Comparison of ENCODE assay signal across 20 cellular contexts in the genomic region with DNA sequence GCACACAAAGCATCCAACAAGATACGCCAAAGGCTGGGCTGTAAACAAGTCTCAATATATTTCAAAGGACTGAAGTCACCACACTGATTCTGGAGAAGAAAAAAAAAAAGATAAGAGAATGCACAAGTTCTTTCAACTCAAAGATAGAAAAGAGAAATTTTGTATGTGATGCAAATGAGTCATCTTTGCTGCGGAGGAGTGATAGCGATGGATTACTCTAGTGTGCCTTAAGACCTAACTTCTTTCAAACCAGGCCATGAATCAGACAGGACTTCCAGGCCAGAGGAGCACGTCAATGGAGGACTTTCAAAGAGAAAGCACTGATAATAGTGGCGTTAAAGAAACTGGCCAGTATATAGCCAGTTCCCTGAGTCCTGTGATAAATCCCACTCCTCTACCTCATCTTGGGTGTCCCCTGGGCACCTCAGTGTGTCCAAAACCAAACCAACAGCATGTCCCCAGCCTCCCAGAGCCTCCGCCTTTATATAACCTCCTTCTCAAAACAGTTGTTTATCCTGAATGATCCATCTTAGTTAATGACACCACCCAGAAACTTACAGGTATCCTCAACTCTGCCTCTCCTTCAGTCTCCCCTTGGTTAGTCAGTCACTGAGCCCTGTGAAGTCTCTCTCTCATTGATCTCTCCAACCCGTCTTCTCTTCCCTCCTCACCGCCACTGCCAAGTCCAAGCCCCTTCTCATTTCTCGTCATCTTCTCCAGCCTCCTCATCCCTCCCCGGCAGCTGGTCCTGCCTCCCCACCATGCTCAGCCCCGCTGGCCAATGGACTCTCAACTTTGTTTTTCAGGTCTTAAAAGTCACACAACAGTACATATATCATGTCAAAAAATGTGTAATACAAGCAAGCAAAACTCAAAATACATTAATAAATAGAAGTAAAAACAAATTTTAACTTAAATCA. TPM values are rescaled to one million over a fixed set of nuclear protein-coding genes. Genes with fewer than 3 reads are reported as not detected.
DNase-seq lines count a peak whose midpoint lies in the region; ATAC-seq and TF ChIP-seq lines count a peak whose summit lies in the region.
"Had no signal": no experiment of that assay in that cellular context is flagged by ENCODE, and none has a peak within 500 bp of the region (broad histone marks: within the 10 kb centered on the region; RNA-seq: fewer than 3 reads in every experiment).

No MANE protein-coding gene starts in this region.

- TF ChIP-seq CTCF in fibroblast of pulmonary artery (IDR thresholded peaks at IDR 0.05; ENCODE audit: low read length, missing control alignments): no peak

- no peak for DNase-seq in stimulated activated naive CD8-positive, alpha-beta T cell treated with anti-CD3 and anti-CD28 coated beads, Interleukin-15, Interleukin-2, amounts not matched to agents 100 U/mL and 50 U/mL, for 24 hours
- no peak for DNase-seq in stimulated activated naive CD8-positive, alpha-beta T cell treated with anti-CD3 and anti-CD28 coated beads, Interleukin-15, amount 100 ng/mL, for 72 hours
- peak; percentile 43 to 56 for DNase-seq in activated T-cell treated with anti-CD3 and anti-CD28 coated beads, Interleukin-2, amount 50 U/mL, for 72 hours
- DNase-seq in fibroblast of pulmonary artery (ENCODE audit: low read depth): peak; percentile 83
- DNase-seq in natural killer cell treated with Interleukin-12 subunit alpha and Interleukin-12 subunit beta and Interleukin-15 and Interleukin-18, amount 100 ng/mL, for 72 hours (ENCODE audit: low spot score): no peak
- DNase-seq in T1000 (lab: John Stamatoyannopoulos, UW): no peak
- DNase-seq: activated naive CD4-positive, alpha-beta T cell treated with anti-CD3 and anti-CD28 coated beads, Interleukin-2, amount 10 ng/mL, durations not matched to agents 7 days and 5 days; DMS 273 treated with DMSO at 0.1 percent for 48 hours; endodermal cell; gastrocnemius medialis; lower lobe of right lung; naive thymus-derived CD4-positive, alpha-beta T cell; NCI-H146; NCI-H345; psoas muscle; SHP77 treated with DMSO at 0.1 percent for 48 hours; T-helper 17 cell had no signal

- no peak overlapping the region for H3K27ac Mint-ChIP-seq in stimulated activated naive CD8-positive, alpha-beta T cell treated with anti-CD3 and anti-CD28 coated beads, Interleukin-15, amount 100 ng/mL, for 72 hours
- H3K27ac Mint-ChIP-seq in activated T-cell treated with anti-CD3 and anti-CD28 coated beads, Interleukin-2, amount 50 U/mL, for 72 hours: peak overlapping the region; percentile 91
- H3K27ac Mint-ChIP-seq in natural killer cell treated with Interleukin-12 subunit alpha and Interleukin-12 subunit beta and Interleukin-15 and Interleukin-18, amount 100 ng/mL, for 72 hours: no peak overlapping the region
- H3K27ac Mint-ChIP-seq: activated naive CD4-positive, alpha-beta T cell treated with anti-CD3 and anti-CD28 coated beads, Interleukin-2, amount 10 ng/mL, durations not matched to agents 7 days and 5 days; endodermal cell; naive thymus-derived CD4-positive, alpha-beta T cell; T-helper 17 cell had no signal

- H3K4me1 Mint-ChIP-seq in stimulated activated naive CD8-positive, alpha-beta T cell treated with anti-CD3 and anti-CD28 coated beads, Interleukin-15, amount 100 ng/mL, for 72 hours: no peaks in the 10 kb centered on the region
- H3K4me1 Mint-ChIP-seq in activated T-cell treated with anti-CD3 and anti-CD28 coated beads, Interleukin-2, amount 50 U/mL, for 72 hours (ENCODE audit: low read depth): peaks cover 76% of the 10 kb centered on the region
- peaks cover 0 to 3% of the 10 kb centered on the region in 2 donors for H3K4me1 Mint-ChIP-seq in natural killer cell treated with Interleukin-12 subunit alpha and Interleukin-12 subunit beta and Interleukin-15 and Interleukin-18, amount 100 ng/mL, for 72 hours (ENCODE audit: low read depth in 2 of 2)
- H3K4me1 Mint-ChIP-seq: activated naive CD4-positive, alpha-beta T cell treated with anti-CD3 and anti-CD28 coated beads, Interleukin-2, amount 10 ng/mL, durations not matched to agents 7 days and 5 days had no signal

- H3K4me3 ChIP-seq in fibroblast of pulmonary artery (replicated peaks; ENCODE audit: low read depth, low read length): no peak overlapping the region
- H3K4me3 ChIP-seq: BLaER1, gastrocnemius medialis, lower lobe of right lung, psoas muscle, thoracic aorta had no signal

- H3K36me3 Mint-ChIP-seq in activated T-cell treated with anti-CD3 and anti-CD28 coated beads, Interleukin-2, amount 50 U/mL, for 72 hours (ENCODE audit: insufficient read depth in 2 of 2): peaks cover 27 to 40% of the 10 kb centered on the region in 2 donors
- H3K36me3 Mint-ChIP-seq in natural killer cell treated with Interleukin-12 subunit alpha and Interleukin-12 subunit beta and Interleukin-15 and Interleukin-18, amount 100 ng/mL, for 72 hours: peaks cover 28% of the 10 kb centered on the region

- peaks cover 29% of the 10 kb centered on the region for H3K27me3 Mint-ChIP-seq in stimulated activated naive CD8-positive, alpha-beta T cell treated with anti-CD3 and anti-CD28 coated beads, Interleukin-15, amount 100 ng/mL, for 72 hours
- H3K27me3 Mint-ChIP-seq in activated T-cell treated with anti-CD3 and anti-CD28 coated beads, Interleukin-2, amount 50 U/mL, for 72 hours (ENCODE audit: low read depth): no peaks in the 10 kb centered on the region
- H3K27me3 Mint-ChIP-seq in natural killer cell treated with Interleukin-12 subunit alpha and Interleukin-12 subunit beta and Interleukin-15 and Interleukin-18, amount 100 ng/mL, for 72 hours: peaks cover 26 to 50% of the 10 kb centered on the region in 2 donors

- peaks cover 33 to 42% of the 10 kb centered on the region in 2 donors for H3K9me3 Mint-ChIP-seq in stimulated activated naive CD8-positive, alpha-beta T cell treated with anti-CD3 and anti-CD28 coated beads, Interleukin-15, amount 100 ng/mL, for 72 hours
- H3K9me3 Mint-ChIP-seq in activated T-cell treated with anti-CD3 and anti-CD28 coated beads, Interleukin-2, amount 50 U/mL, for 72 hours: peaks cover 11 to 23% of the 10 kb centered on the region in 2 donors
- H3K9me3 Mint-ChIP-seq in natural killer cell treated with Interleukin-12 subunit alpha and Interleukin-12 subunit beta and Interleukin-15 and Interleukin-18, amount 100 ng/mL, for 72 hours: peaks cover 8% of the 10 kb centered on the region

- no peak overlapping the region for H3K4me3 Mint-ChIP-seq in stimulated activated naive CD8-positive, alpha-beta T cell treated with anti-CD3 and anti-CD28 coated beads, Interleukin-15, amount 100 ng/mL, for 72 hours
- H3K4me3 Mint-ChIP-seq in activated T-cell treated with anti-CD3 and anti-CD28 coated beads, Interleukin-2, amount 50 U/mL, for 72 hours: peak overlapping the region; percentile 56 to 62
- H3K4me3 Mint-ChIP-seq in natural killer cell treated with Interleukin-12 subunit alpha and Interleukin-12 subunit beta and Interleukin-15 and Interleukin-18, amount 100 ng/mL, for 72 hours: no peak overlapping the region
- H3K4me3 Mint-ChIP-seq: activated naive CD4-positive, alpha-beta T cell treated with anti-CD3 and anti-CD28 coated beads, Interleukin-2, amount 10 ng/mL, durations not matched to agents 7 days and 5 days; endodermal cell; naive thymus-derived CD4-positive, alpha-beta T cell; T-helper 17 cell had no signal

- peak; percentile 75 for ATAC-seq in stimulated activated naive CD8-positive, alpha-beta T cell treated with anti-CD3 and anti-CD28 coated beads, Interleukin-15, Interleukin-2, amounts not matched to agents 100 U/mL and 50 U/mL, for 24 hours
- ATAC-seq in stimulated activated naive CD8-positive, alpha-beta T cell treated with anti-CD3 and anti-CD28 coated beads, Interleukin-15, amount 100 ng/mL, for 72 hours: no peak
- peak; percentile 93 to 97 for ATAC-seq in activated T-cell treated with anti-CD3 and anti-CD28 coated beads, Interleukin-2, amount 50 U/mL, for 72 hours (replicated peaks in 1 of 2)
- ATAC-seq in HG02870 (IDR thresholded peaks at IDR 0.05; ENCODE audit: unreplicated experiment): no peak
- no peak for ATAC-seq in natural killer cell treated with Interleukin-12 subunit alpha and Interleukin-12 subunit beta and Interleukin-15 and Interleukin-18, amount 100 ng/mL, for 72 hours
- ATAC-seq: gastrocnemius medialis; lower lobe of right lung; naive thymus-derived CD4-positive, alpha-beta T cell; psoas muscle; T-helper 17 cell had no signal

RNA-seq across cellular contexts. Expression of a gene that starts 47.2 kb away (rescaled TPM):
- total RNA-seq in activated T-cell treated with anti-CD3 and anti-CD28 coated beads, Interleukin-2, amount 50 U/mL, for 72 hours: 10 to 100 TPM; 69.2 to 79.1 TPM
- total RNA-seq in natural killer cell treated with Interleukin-12 subunit alpha and Interleukin-12 subunit beta and Interleukin-15 and Interleukin-18, amount 100 ng/mL, for 72 hours: 10 to 100 TPM; 23.5 to 44.2 TPM

Comparison
In these comparisons a context has a peak if more than half of its experiments do, and no peak if none do; other contexts are left out.
1. ATAC-seq: peak in stimulated activated naive CD8-positive, alpha-beta T cell treated with anti-CD3 and anti-CD28 coated beads, Interleukin-15, Interleukin-2, amounts not matched to agents 100 U/mL and 50 U/mL, for 24 hours (single experiment) and activated T-cell treated with anti-CD3 and anti-CD28 coated beads, Interleukin-2, amount 50 U/mL, for 72 hours (2 of 2); none in stimulated activated naive CD8-positive, alpha-beta T cell treated with anti-CD3 and anti-CD28 coated beads, Interleukin-15, amount 100 ng/mL, for 72 hours (single experiment), HG02870 (single experiment) and natural killer cell treated with Interleukin-12 subunit alpha and Interleukin-12 subunit beta and Interleukin-15 and Interleukin-18, amount 100 ng/mL, for 72 hours (0 of 2).
2. DNase-seq: peak in activated T-cell treated with anti-CD3 and anti-CD28 coated beads, Interleukin-2, amount 50 U/mL, for 72 hours (2 of 2) and fibroblast of pulmonary artery (single experiment); none in stimulated activated naive CD8-positive, alpha-beta T cell treated with anti-CD3 and anti-CD28 coated beads, Interleukin-15, Interleukin-2, amounts not matched to agents 100 U/mL and 50 U/mL, for 24 hours (single experiment), stimulated activated naive CD8-positive, alpha-beta T cell treated with anti-CD3 and anti-CD28 coated beads, Interleukin-15, amount 100 ng/mL, for 72 hours (0 of 2), natural killer cell treated with Interleukin-12 subunit alpha and Interleukin-12 subunit beta and Interleukin-15 and Interleukin-18, amount 100 ng/mL, for 72 hours (single experiment) and T1000 (single experiment).
3. H3K4me3 Mint-ChIP-seq: peak in activated T-cell treated with anti-CD3 and anti-CD28 coated beads, Interleukin-2, amount 50 U/mL, for 72 hours (2 of 2); none in stimulated activated naive CD8-positive, alpha-beta T cell treated with anti-CD3 and anti-CD28 coated beads, Interleukin-15, amount 100 ng/mL, for 72 hours (0 of 2) and natural killer cell treated with Interleukin-12 subunit alpha and Interleukin-12 subunit beta and Interleukin-15 and Interleukin-18, amount 100 ng/mL, for 72 hours (single experiment).